In genomic region chr9:83538172-83538889, GRCh38 we compare ENCODE assay signal across 8 cellular contexts. TPM values are rescaled to one million over a fixed set of nuclear protein-coding genes. Genes with fewer than 3 reads are reported as not detected.
DNase-seq lines count a peak whose midpoint lies in the region; ATAC-seq, FAIRE-seq and TF ChIP-seq lines count a peak whose summit lies in the region.

Gene FRMD3, minus strand, starts transcription at chr9:83538401. Its CDS starts 170 bp downstream, at chr9:83538231.

- FAIRE-seq in astrocyte (lab: Jason Lieb, UNC) (no peak), GM19239 (lab: Jason Lieb, UNC) (no peak)

- H3K4me2 ChIP-seq in astrocyte (ENCODE audit: low read length) = peak within 1 kb of the TSS; percentile 90
- peak within 1 kb of the TSS; percentile 98 for H3K4me2 ChIP-seq in trophoblast cell (ENCODE audit: low read length)

- no peaks in the 10 kb centered on the region for H3K9me3 Mint-ChIP-seq in astrocyte (ENCODE audit: unreplicated experiment)

- H3K4me3 Mint-ChIP-seq in astrocyte (ENCODE audit: unreplicated experiment) = peak within 1 kb of the TSS; percentile 77

- H3K23ac ChIP-seq in trophoblast cell (ENCODE audit: low read length) = no peak within 1 kb of the TSS

- H4K12ac ChIP-seq in trophoblast cell (ENCODE audit: low read depth, low read length) = no peak within 1 kb of the TSS

- no peaks in the 10 kb centered on the region for H3K79me1 ChIP-seq in trophoblast cell (ENCODE audit: low read length)

- no peak within 1 kb of the TSS for H4K91ac ChIP-seq in trophoblast cell (ENCODE audit: low read depth, low read length)

- under 1% methylated on average over 85 of the region's 85 CpGs for WGBS in right cardiac atrium
- no CpG with 5 or more reads among the region's 85 CpGs for WGBS in trophoblast cell (ENCODE audit: extremely low coverage, insufficient coverage, insufficient read length)

- H2BK120ac ChIP-seq in trophoblast cell (ENCODE audit: insufficient read depth, low read length, poor library complexity) = no peak within 1 kb of the TSS

- intact Hi-C loops in right cardiac atrium (cut with DNase I) = loop anchor here in 3 of 4 donors (5.0 to 10.0 kb wide), 4 partner anchors 194 to 321 kb away; no protein-coding TSS in a partner anchor

- peaks cover 65% of the 10 kb centered on the region for H3K27me3 Mint-ChIP-seq in astrocyte (ENCODE audit: low read depth, unreplicated experiment)

- no peak within 1 kb of the TSS for H2BK5ac ChIP-seq in trophoblast cell (ENCODE audit: low read depth, low read length, poor library complexity)

- H4K20me1 ChIP-seq in astrocyte (ENCODE audit: insufficient read depth, low read length) = no peaks in the 10 kb centered on the region

- H3K79me2 ChIP-seq in astrocyte (ENCODE audit: insufficient read depth, low read length) (no peaks in the 10 kb centered on the region), trophoblast cell (ENCODE audit: control insufficient read depth, insufficient read depth, low read length, poor library complexity) (no peaks in the 10 kb centered on the region)

- H2BK12ac ChIP-seq in trophoblast cell (ENCODE audit: low read length) = no peak within 1 kb of the TSS

- H3K9ac ChIP-seq in astrocyte (ENCODE audit: low read length) (peak within 1 kb of the TSS; percentile 33), trophoblast cell (ENCODE audit: low read length) (no peak within 1 kb of the TSS)

- no peak within 1 kb of the TSS for H3K27ac Mint-ChIP-seq in astrocyte (ENCODE audit: unreplicated experiment)

- peak; percentile 40 for DNase-seq in SKM-1 treated with dmso at 0.1 percent for 144 hours (lab: John Stamatoyannopoulos, UW; ENCODE audit: unreplicated experiment)
- DNase-seq in SKM-1 (lab: John Stamatoyannopoulos, UW; ENCODE audit: unreplicated experiment) = no peak
- peak; percentile 88 for DNase-seq in NCI-H748 (lab: John Stamatoyannopoulos, UW; ENCODE audit: unreplicated experiment)
- DNase-seq in astrocyte (ENCODE audit: low read depth) = peak; percentile 48
- DNase-seq in right cardiac atrium = peak; percentile 87 to 95 (median 93)
- peak; percentile 59 to 68 for DNase-seq in trophoblast cell
- no peak for DNase-seq in GM19239 (ENCODE audit: insufficient read length, low spot score)

- no peak within 1 kb of the TSS for H2AK5ac ChIP-seq in trophoblast cell (ENCODE audit: low read length)

- TF ChIP-seq CTCF in astrocyte (IDR thresholded peaks at IDR 0.05; ENCODE audit: insufficient read depth, low read depth, low read length) = peak; percentile 36

- no peak within 1 kb of the TSS for H3K14ac ChIP-seq in trophoblast cell (ENCODE audit: low read length)

- peak within 1 kb of the TSS; percentile 63 for H3K4me3 ChIP-seq in astrocyte (ENCODE audit: insufficient read depth, low read depth, low read length)
- H3K4me3 ChIP-seq in right cardiac atrium (ENCODE audit: low read length) = peak within 1 kb of the TSS; percentile 30
- H3K4me3 ChIP-seq in trophoblast cell (ENCODE audit: low read depth, low read length) = peak within 1 kb of the TSS; percentile 77

- H3K9me3 ChIP-seq in astrocyte (ENCODE audit: insufficient read depth, low read depth, low read length) (no peaks in the 10 kb centered on the region), right cardiac atrium (ENCODE audit: control insufficient read depth, low read length) (no peaks in the 10 kb centered on the region), trophoblast cell (ENCODE audit: insufficient read depth, low read depth, low read length) (no peaks in the 10 kb centered on the region)

- no peaks in the 10 kb centered on the region for H3K36me3 Mint-ChIP-seq in astrocyte (ENCODE audit: low read depth, unreplicated experiment)

- no peak within 1 kb of the TSS for H3K4ac ChIP-seq in trophoblast cell (ENCODE audit: low read depth, low read length)

- H3K27ac ChIP-seq in astrocyte (ENCODE audit: low read depth, low read length) (no peak within 1 kb of the TSS), right cardiac atrium (ENCODE audit: low read length) (peak within 1 kb of the TSS; percentile 40), trophoblast cell (ENCODE audit: low read depth, low read length) (no peak within 1 kb of the TSS)

- peaks cover 6% of the 10 kb centered on the region for H3K4me1 ChIP-seq in astrocyte (ENCODE audit: insufficient read depth, low read length)
- H3K4me1 ChIP-seq in right cardiac atrium (ENCODE audit: control insufficient read depth, insufficient read depth, low read length) = peaks cover 4% of the 10 kb centered on the region
- H3K4me1 ChIP-seq in trophoblast cell (ENCODE audit: control insufficient read depth in 1 of 2, insufficient read depth in 2 of 2, low read length in 2 of 2) = peaks cover 4 to 12% of the 10 kb centered on the region in 2 experiments

- no peak within 1 kb of the TSS for H3K18ac ChIP-seq in trophoblast cell (ENCODE audit: low read length)

- no peaks in the 10 kb centered on the region for H3K4me1 Mint-ChIP-seq in astrocyte (ENCODE audit: low read depth, unreplicated experiment)

- no peak within 1 kb of the TSS for H4K8ac ChIP-seq in trophoblast cell (ENCODE audit: low read depth, low read length)

- ATAC-seq in HG03139 (IDR thresholded peaks at IDR 0.05; ENCODE audit: unreplicated experiment) (peak; percentile 48), right cardiac atrium (peak; percentile 97 to 98)

- H3K27me3 ChIP-seq in astrocyte (ENCODE audit: insufficient read depth, low read length) = peaks cover 10% of the 10 kb centered on the region
- no peaks in the 10 kb centered on the region for H3K27me3 ChIP-seq in right cardiac atrium (ENCODE audit: control insufficient read depth, insufficient read depth)
- H3K27me3 ChIP-seq in trophoblast cell (ENCODE audit: insufficient read depth, low read length) = peaks cover 30% of the 10 kb centered on the region

- H3K36me3 ChIP-seq in astrocyte (ENCODE audit: insufficient read depth, low read length) = no peaks in the 10 kb centered on the region
- H3K36me3 ChIP-seq in trophoblast cell (ENCODE audit: control insufficient read depth in 1 of 2, insufficient read depth in 2 of 2, low read length in 2 of 2) = no peaks in the 10 kb centered on the region

- H2AFZ ChIP-seq in astrocyte (ENCODE audit: low read depth, low read length) (peak within 1 kb of the TSS; percentile 88), trophoblast cell (ENCODE audit: insufficient read depth, low read length, poor library complexity) (no peak within 1 kb of the TSS)

RNA-seq across cellular contexts. Expression of gene FRMD3, which starts in this region (rescaled TPM):
- total RNA-seq in astrocyte (0.29 and 0.39 TPM in 2 replicates), right cardiac atrium (10 to 100 TPM; 34.3 to 75.1 (median 60.6) TPM)
- polyA plus RNA-seq in right cardiac atrium = 65.7 TPM
- polyA plus RNA-seq in trophoblast cell (2013) = 0.45 and 0.60 TPM in 2 replicates

Comparison
In these comparisons a context has a peak if more than half of its experiments do, and no peak if none do; other contexts are left out.
1. RNA of gene FRMD3 (total RNA-seq): 34.3 to 75.1 TPM in right cardiac atrium; 0.29 to 0.39 TPM in astrocyte; every median in the first group is over 10 times any median in the second.
2. DNase-seq: peak in SKM-1 treated with dmso at 0.1 percent for 144 hours (single experiment), NCI-H748 (single experiment), right cardiac atrium (3 of 3) and trophoblast cell (2 of 2); none in SKM-1 (single experiment) and GM19239 (single experiment).
3. Peak in DNase-seq, H3K4me3 ChIP-seq, H3K9ac ChIP-seq and H3K4me2 ChIP-seq in astrocyte; RNA of the gene not detected or under 1 TPM.
4. Peak in every context shown above with its lines, with median percentiles within 50 percentile points of each other: H3K4me3 ChIP-seq.